21 cellular contexts compared by ENCODE assay signal in genomic region chr1:61752921-61753389, GRCh38. TPM values are rescaled to one million over a fixed set of nuclear protein-coding genes. Genes with fewer than 3 reads are reported as not detected.
DNase-seq lines count a peak whose midpoint lies in the region; ATAC-seq, FAIRE-seq and TF ChIP-seq lines count a peak whose summit lies in the region.
"Had no signal": no experiment of that assay in that cellular context is flagged by ENCODE, and none has a peak within 500 bp of the region (broad histone marks: within the 10 kb centered on the region; RNA-seq: fewer than 3 reads in every experiment).

No MANE protein-coding gene starts in this region.

- no peak overlapping the region for H3K4me3 Mint-ChIP-seq in Calu3 (ENCODE audit: low read depth, unreplicated experiment)
- H3K4me3 Mint-ChIP-seq: CD4-positive, alpha-beta T cell had no signal

- peak; percentile 74 for FAIRE-seq in islet of Langerhans (lab: Jason Lieb, UNC)
- FAIRE-seq: GM12878, K562 had no signal

- H3K4me1 Mint-ChIP-seq in Calu3 (ENCODE audit: low read depth, unreplicated experiment), result peaks cover 13% of the 10 kb centered on the region

- BruUV-seq in Calu3 (replicated peaks; lab: Mats Ljungman, UMichigan), result no TSS peak

- no peak for TF ChIP-seq CTCF in Calu3 (IDR thresholded peaks at IDR 0.05; ENCODE audit: unreplicated experiment)

- no peak overlapping the region for H3K27ac Mint-ChIP-seq in Calu3 (ENCODE audit: unreplicated experiment)
- H3K27ac Mint-ChIP-seq: CD4-positive, alpha-beta T cell had no signal

- intact Hi-C loops in Calu3 (cut with micrococcal nuclease; ENCODE audit: unreplicated experiment), result no loop called here

- ATAC-seq in GM18868 (IDR thresholded peaks at IDR 0.05; ENCODE audit: unreplicated experiment), result no peak
- ATAC-seq in HG03108 (IDR thresholded peaks at IDR 0.05; ENCODE audit: unreplicated experiment), result no peak
- ATAC-seq: GM12878, HCT116, K562, Right ventricle myocardium inferior had no signal

- H3K27me3 Mint-ChIP-seq in Calu3 (ENCODE audit: unreplicated experiment), result no peaks in the 10 kb centered on the region
- H3K27me3 Mint-ChIP-seq: CD4-positive, alpha-beta T cell had no signal

- H3K9me3 Mint-ChIP-seq in Calu3 (ENCODE audit: low read depth, unreplicated experiment), result no peaks in the 10 kb centered on the region
- H3K9me3 Mint-ChIP-seq: CD4-positive, alpha-beta T cell had no signal

- peaks cover 28% of the 10 kb centered on the region for H3K36me3 Mint-ChIP-seq in Calu3 (ENCODE audit: insufficient read depth, unreplicated experiment)

- CTCF ChIA-PET in Calu3 (lab: Charles Lee), result no interaction called here

- DNase-seq in NCI-H146 (lab: John Stamatoyannopoulos, UW), result peak; percentile 91
- peak; percentile 55 for DNase-seq in NCI-H748 treated with DMSO at 0.1 percent for 48 hours (lab: John Stamatoyannopoulos, UW)
- no peak for DNase-seq in Calu3
- no peak for DNase-seq in stimulated activated CD4-positive, alpha-beta T cell treated with anti-CD3 and anti-CD28 coated beads, Interleukin-4, amount 100 ng/mL, for 4 hours
- DNase-seq: Caco-2; CD4-positive, alpha-beta T cell; DND-41; GM23248; MM.1S; NCI-H1048; NCI-H1436 treated with DMSO at 0.1 percent for 48 hours; NCI-H2029 treated with DMSO at 0.1 percent for 48 hours; NCI-H446 treated with DMSO at 0.1 percent for 48 hours; NCI-H774 had no signal

RNA-seq across cellular contexts. Expression of gene PATJ, which starts 10.7 kb away (rescaled TPM):
- 58.4 and 72.2 TPM in 2 replicates for total RNA-seq in Calu3 (2022)

RNA-seq across cellular contexts. Expression of gene TM2D1, which starts 28.0 kb away (rescaled TPM):
- total RNA-seq in Calu3 (2022), result 38.7 and 45.8 TPM in 2 replicates

Comparison
In these comparisons a context has a peak if more than half of its experiments do, and no peak if none do; other contexts are left out.
1. DNase-seq: peak in NCI-H146 (single experiment) and NCI-H748 treated with DMSO at 0.1 percent for 48 hours (single experiment); none in Calu3 (single experiment) and stimulated activated CD4-positive, alpha-beta T cell treated with anti-CD3 and anti-CD28 coated beads, Interleukin-4, amount 100 ng/mL, for 4 hours (0 of 2).